Comparison of ENCODE assay signal across 8 cellular contexts in the genomic region with DNA sequence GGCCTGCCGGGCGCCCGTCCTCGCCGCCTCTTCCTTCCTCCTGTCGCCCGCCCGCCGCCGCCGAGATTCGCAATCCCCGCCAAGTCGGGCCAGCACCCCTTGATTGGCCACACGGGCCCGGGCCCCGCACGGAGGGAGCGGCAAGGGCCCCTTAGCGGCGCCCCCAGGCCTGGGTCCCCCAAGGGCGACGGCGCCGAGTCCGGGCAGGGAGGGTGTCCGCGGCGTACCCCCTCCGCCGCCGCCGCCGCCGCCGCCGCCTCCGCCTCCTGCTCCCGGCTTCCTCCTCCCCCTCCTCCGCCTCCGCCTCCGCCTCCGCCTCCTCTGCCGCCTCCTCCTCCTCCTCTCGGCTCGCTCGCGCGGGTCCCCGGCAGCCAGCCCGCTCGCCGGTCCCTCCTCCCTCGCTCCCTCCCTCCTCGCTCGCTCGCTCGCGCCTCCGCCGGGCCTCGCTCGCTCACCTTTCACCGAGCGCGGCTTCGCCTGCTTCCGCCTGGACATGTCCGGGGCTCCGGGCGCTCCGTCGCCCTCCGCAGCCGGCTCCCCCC. TPM values are rescaled to one million over a fixed set of nuclear protein-coding genes. Genes with fewer than 3 reads are reported as not detected.
DNase-seq lines count a peak whose midpoint lies in the region; ATAC-seq and TF ChIP-seq lines count a peak whose summit lies in the region.

No MANE protein-coding gene starts in this region.

- H3K36me3 ChIP-seq in A673 (ENCODE audit: insufficient read depth, low read length, poor library complexity, severe bottlenecking) (no peaks in the 10 kb centered on the region), NT2/D1 (ENCODE audit: insufficient read depth, insufficient read length, low read length) (peaks cover 23% of the 10 kb centered on the region), esophagus squamous epithelium (no peaks in the 10 kb centered on the region), mucosa of stomach (ENCODE audit: control insufficient read depth, insufficient read depth, low read length) (no peaks in the 10 kb centered on the region), stomach smooth muscle (ENCODE audit: control insufficient read depth in 2 of 2, insufficient read depth in 2 of 2, low read length in 2 of 2) (no peaks in the 10 kb centered on the region)

- DNase-seq in A673 (ENCODE audit: low spot score), result peak; percentile 87
- peak; percentile 72 for DNase-seq in NT2/D1 (ENCODE audit: low read depth, low spot score)
- DNase-seq in activated T-cell treated with anti-CD3 and anti-CD28 coated beads, Interleukin-2, amount 50 U/mL, for 48 hours, result peak; percentile 32 to 46
- DNase-seq in esophagus squamous epithelium (lab: John Stamatoyannopoulos, UW), result no peak

- no peak for TF ChIP-seq CTCF in A673 (conservative IDR thresholded peaks at IDR 0.05; ENCODE audit: low read depth, low read length)
- TF ChIP-seq CTCF in esophagus squamous epithelium (IDR thresholded peaks at IDR 0.05), result no peak

- H3K4me3 ChIP-seq in A673 (ENCODE audit: low read depth, low read length, poor library complexity, severe bottlenecking), result peak overlapping the region; percentile 77
- peak overlapping the region; percentile 71 for H3K4me3 ChIP-seq in NT2/D1 (ENCODE audit: insufficient read length, low read depth)
- peak overlapping the region; percentile 60 to 90 (median 71) for H3K4me3 ChIP-seq in esophagus squamous epithelium
- no peak overlapping the region for H3K4me3 ChIP-seq in mucosa of stomach (ENCODE audit: low read length)
- peak overlapping the region; percentile 35 to 74 for H3K4me3 ChIP-seq in stomach smooth muscle (ENCODE audit: low read length in 2 of 2)

- H3K27me3 ChIP-seq in A673 (replicated peaks; ENCODE audit: insufficient read depth, low read depth, low read length, poor library complexity) (no peaks in the 10 kb centered on the region), NT2/D1 (ENCODE audit: insufficient read depth, insufficient read length) (peaks cover 3% of the 10 kb centered on the region), esophagus squamous epithelium (peaks cover 0 to 83% (median 0%) of the 10 kb centered on the region in 4 donors), mucosa of stomach (ENCODE audit: control insufficient read depth, insufficient read depth, low read length) (peaks cover 48% of the 10 kb centered on the region), stomach smooth muscle (ENCODE audit: control insufficient read depth in 1 of 2, insufficient read depth in 2 of 2, low read length in 2 of 2) (no peaks in the 10 kb centered on the region)

- peak; percentile 63 for ATAC-seq in GM19025 (IDR thresholded peaks at IDR 0.05; ENCODE audit: low read depth, unreplicated experiment)
- peak; percentile 59 for ATAC-seq in HG03280 (IDR thresholded peaks at IDR 0.05; ENCODE audit: unreplicated experiment)

- BruUV-seq in A673 (replicated peaks; lab: Mats Ljungman, UMichigan), result no TSS peak

- H3K9ac ChIP-seq in NT2/D1 (ENCODE audit: insufficient read length, low read depth) (peak overlapping the region; percentile 79), mucosa of stomach (ENCODE audit: low read length) (peak overlapping the region; percentile 50), stomach smooth muscle (ENCODE audit: low read length in 2 of 2) (no peak overlapping the region)

- peaks cover 32% of the 10 kb centered on the region for H3K4me1 ChIP-seq in A673 (ENCODE audit: insufficient read depth, low read length, poor library complexity, severe bottlenecking)
- H3K4me1 ChIP-seq in NT2/D1 (ENCODE audit: insufficient read depth, insufficient read length), result peaks cover 6% of the 10 kb centered on the region
- peaks cover 30 to 71% (median 32%) of the 10 kb centered on the region in 3 donors for H3K4me1 ChIP-seq in esophagus squamous epithelium
- H3K4me1 ChIP-seq in mucosa of stomach (ENCODE audit: control insufficient read depth, insufficient read depth, low read length), result peaks cover 20% of the 10 kb centered on the region
- H3K4me1 ChIP-seq in stomach smooth muscle (ENCODE audit: control insufficient read depth, insufficient read depth, low read length), result peaks cover 29% of the 10 kb centered on the region

- TF ChIP-seq POLR2A in esophagus squamous epithelium (IDR thresholded peaks at IDR 0.05), result peak in 2 of 4 donors; percentile 48 to 77

- WGBS in esophagus squamous epithelium, 2 donors, result 0% methylated on average over 13 to 33 of the region's 75 CpGs

- H3K9me3 ChIP-seq in A673 (ENCODE audit: low read depth, low read length, poor library complexity, severe bottlenecking) (no peaks in the 10 kb centered on the region), NT2/D1 (ENCODE audit: insufficient read depth, low read length) (no peaks in the 10 kb centered on the region), esophagus squamous epithelium (no peaks in the 10 kb centered on the region), mucosa of stomach (ENCODE audit: control insufficient read depth, low read length) (no peaks in the 10 kb centered on the region), stomach smooth muscle (ENCODE audit: control insufficient read depth in 2 of 2, low read length in 2 of 2) (no peaks in the 10 kb centered on the region)

- peak overlapping the region; percentile 79 for H3K27ac ChIP-seq in A673 (ENCODE audit: low read depth, low read length, poor library complexity, severe bottlenecking)
- peak overlapping the region; percentile 77 to 97 (median 87) for H3K27ac ChIP-seq in esophagus squamous epithelium
- peak overlapping the region; percentile 71 for H3K27ac ChIP-seq in stomach smooth muscle (ENCODE audit: low read length)

- intact Hi-C loops in A673 (cut with micrococcal nuclease; ENCODE audit: unreplicated experiment) (loop anchor here (5.0 kb wide), 3 partner anchors 98 to 363 kb away; no protein-coding TSS in a partner anchor), esophagus squamous epithelium (cut with DNase I) (no loop called here)

- POLR2A ChIA-PET in A673 (lab: Charles Lee; ENCODE audit: low non-redundant PET), result no interaction called here

- CTCF ChIA-PET in A673 (lab: Charles Lee), result no interaction called here

RNA-seq across cellular contexts. Expression of gene ZNF423, which starts 0.6 kb away (rescaled TPM):
- 11.1 and 12.5 TPM in 2 replicates for total RNA-seq in A673 (2021)
- total RNA-seq in esophagus squamous epithelium, result 1 to 10 TPM in 2 of 4 donors, under 1 TPM in 2; 0.72 to 5.9 (median 1.1) TPM

Comparison
In these comparisons a context has a peak if more than half of its experiments do, and no peak if none do; other contexts are left out.
1. H3K9ac ChIP-seq: peak in NT2/D1 (single experiment) and mucosa of stomach (single experiment); none in stomach smooth muscle (0 of 2).
2. Peak in every context shown above with its lines, with median percentiles within 50 percentile points of each other: H3K27ac ChIP-seq.